Comparison of ENCODE assay signal across 8 cellular contexts in genomic region chr21:5154641-5154982, GRCh38.
DNase-seq lines count a peak whose midpoint lies in the region; ATAC-seq and TF ChIP-seq lines count a peak whose summit lies in the region.
"Not testable (repeated sequence)": the region's sequence is repeated elsewhere in the genome, so short reads cannot be mapped to it uniquely, and the experiment has no call there.

No MANE protein-coding gene starts in this region.

- H3K9me2 ChIP-seq in neural cell (ENCODE audit: insufficient read depth, low read length): not testable (repeated sequence)

- H3K27me3 ChIP-seq in CD4-positive, alpha-beta memory T cell (ENCODE audit: insufficient read depth, low read length); gastroesophageal sphincter; neural cell (ENCODE audit: insufficient read depth, low read depth, low read length): not testable (repeated sequence)

- H2AFZ ChIP-seq in neural cell (ENCODE audit: low read depth, low read length): not testable (repeated sequence)

- ATAC-seq in GM21526 (IDR thresholded peaks at IDR 0.05; ENCODE audit: low FRiP score, unreplicated experiment) (peak; percentile 83), HG03354 (IDR thresholded peaks at IDR 0.05; ENCODE audit: poor library complexity, severe bottlenecking, unreplicated experiment) (peak; percentile 96), gastroesophageal sphincter (peak; percentile 100)
- ATAC-seq in activated naive CD4-positive, alpha-beta T cell treated with anti-CD3 and anti-CD28 coated beads, Interleukin-2, amount 50 U/mL, for 72 hours: peak; percentile 99

- peak; percentile 85 to 96 (median 92) for DNase-seq in CD4-positive, alpha-beta memory T cell
- peak; percentile 71 to 92 (median 78) for DNase-seq in T-helper 2 cell
- DNase-seq in activated naive CD4-positive, alpha-beta T cell treated with anti-CD3 and anti-CD28 coated beads, Interleukin-2, amount 50 U/mL, for 72 hours (ENCODE audit: low spot score in 2 of 2): peak; percentile 88 to 91
- DNase-seq in stimulated activated CD8-positive, alpha-beta memory T cell treated with anti-CD3 and anti-CD28 coated beads, Interleukin-12 subunit alpha, Interleukin-12 subunit beta, amount 100 ng/mL, for 4 hours (ENCODE audit: low read depth): peak; percentile 65

- TF ChIP-seq POLR2A in gastroesophageal sphincter (IDR thresholded peaks at IDR 0.05): peak in 1 of 2 donors; percentile 27

- intact Hi-C loops in CD4-positive, alpha-beta memory T cell (cut with micrococcal nuclease): not testable (repeated sequence)

- H3K4me1 Mint-ChIP-seq in CD4-positive, alpha-beta memory T cell: not testable (repeated sequence)

- H3K27ac Mint-ChIP-seq in CD4-positive, alpha-beta memory T cell; activated naive CD4-positive, alpha-beta T cell treated with anti-CD3 and anti-CD28 coated beads, Interleukin-2, amount 50 U/mL, for 72 hours: not testable (repeated sequence)

- H3K9ac ChIP-seq in neural cell (ENCODE audit: low read length): not testable (repeated sequence)

- not testable (repeated sequence) for H3K9me3 ChIP-seq in CD4-positive, alpha-beta memory T cell (ENCODE audit: control insufficient read depth in 1 of 2, low read length in 2 of 2); gastroesophageal sphincter; neural cell (ENCODE audit: low read length)

- not testable (repeated sequence) for H3F3A ChIP-seq in neural cell (ENCODE audit: insufficient read depth, low read length, poor library complexity, severe bottlenecking)

- not testable (repeated sequence) for H3K36me3 Mint-ChIP-seq in CD4-positive, alpha-beta memory T cell; activated naive CD4-positive, alpha-beta T cell treated with anti-CD3 and anti-CD28 coated beads, Interleukin-2, amount 50 U/mL, for 72 hours

- not testable (repeated sequence) for H3K4me2 ChIP-seq in neural cell (ENCODE audit: low read length)

- H3K4me1 ChIP-seq in CD4-positive, alpha-beta memory T cell (ENCODE audit: insufficient read depth, low read length); gastroesophageal sphincter: not testable (repeated sequence)

- H3K27me3 Mint-ChIP-seq in CD4-positive, alpha-beta memory T cell: not testable (repeated sequence)

- H3K4me3 ChIP-seq in CD4-positive, alpha-beta memory T cell (ENCODE audit: low read length in 2 of 2): not testable (repeated sequence)
- H3K4me3 ChIP-seq in gastroesophageal sphincter (peak overlapping the region; percentile 49 to 50), neural cell (ENCODE audit: low read length) (peak overlapping the region; percentile 53)

- not testable (repeated sequence) for TF ChIP-seq RAD21 in neural cell (conservative IDR thresholded peaks at IDR 0.05)

- not testable (repeated sequence) for H3K79me2 ChIP-seq in neural cell (replicated peaks; ENCODE audit: insufficient read depth, low read length)

- TF ChIP-seq CTCF in gastroesophageal sphincter (IDR thresholded peaks at IDR 0.05); neural cell (IDR thresholded peaks at IDR 0.05; ENCODE audit: poor library complexity, severe bottlenecking): not testable (repeated sequence)

- peak overlapping the region in 3 of 8 donors; percentile 22 to 67 (median 46) for H3K4me3 Mint-ChIP-seq in CD4-positive, alpha-beta memory T cell

- H3K36me3 ChIP-seq in CD4-positive, alpha-beta memory T cell (ENCODE audit: insufficient read depth, low read length); gastroesophageal sphincter; neural cell (ENCODE audit: insufficient read depth, low read length): not testable (repeated sequence)

- POLR2A ChIA-PET in CD4-positive, alpha-beta memory T cell (lab: Charles Lee; ENCODE audit: partially characterized antibody): not testable (repeated sequence)

- WGBS in gastroesophageal sphincter (ENCODE audit: low coverage in 1 of 2), 2 donors: no CpG with 5 or more reads among the region's 50 CpGs

- CTCF ChIA-PET in CD4-positive, alpha-beta memory T cell (lab: Charles Lee; ENCODE audit: partially characterized antibody): not testable (repeated sequence)

- not testable (repeated sequence) for H3K27ac ChIP-seq in CD4-positive, alpha-beta memory T cell (ENCODE audit: low read depth, low read length); neural cell (ENCODE audit: low read length)
- H3K27ac ChIP-seq in gastroesophageal sphincter: peak overlapping the region in 3 of 4 donors; percentile 64 to 76 (median 70)

- not testable (repeated sequence) for TF ChIP-seq EP300 in gastroesophageal sphincter (IDR thresholded peaks at IDR 0.05); neural cell (conservative IDR thresholded peaks at IDR 0.05; ENCODE audit: poor library complexity, severe bottlenecking)

- not testable (repeated sequence) for H4K20me1 ChIP-seq in neural cell (ENCODE audit: insufficient read depth)

- H3K9me3 Mint-ChIP-seq in CD4-positive, alpha-beta memory T cell; activated naive CD4-positive, alpha-beta T cell treated with anti-CD3 and anti-CD28 coated beads, Interleukin-2, amount 50 U/mL, for 72 hours: not testable (repeated sequence)

TF ChIP-seq in neural cell, 6 proteins besides CTCF, POLR2A, EP300 and RAD21:
- peak; percentile 66 for TF ChIP-seq MXI1 (conservative IDR thresholded peaks at IDR 0.05; ENCODE audit: poor library complexity, severe bottlenecking)
